Comparison of ENCODE assay signal across 14 cellular contexts in the genomic region with DNA sequence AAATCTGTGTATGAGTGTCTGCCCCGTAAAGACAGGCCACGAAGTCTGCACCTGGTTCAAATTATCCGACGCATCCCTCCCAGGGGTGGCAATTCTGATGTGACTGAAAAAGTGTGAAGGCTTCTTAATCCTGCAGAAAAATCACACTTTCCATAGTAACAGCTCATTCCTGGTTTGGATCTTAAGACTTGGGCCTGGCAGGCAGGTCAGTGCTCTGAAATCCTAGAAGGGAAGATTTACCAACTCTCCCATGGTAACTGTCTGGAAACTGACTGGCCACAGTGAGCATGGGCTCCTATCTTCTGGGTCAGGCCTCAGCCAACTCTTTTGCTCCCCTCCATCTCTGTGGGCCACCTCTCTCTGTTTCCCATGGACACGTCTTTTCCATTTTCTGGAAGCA.
DNase-seq lines count a peak whose midpoint lies in the region; ATAC-seq, FAIRE-seq and TF ChIP-seq lines count a peak whose summit lies in the region.
"Had no signal": no experiment of that assay in that cellular context is flagged by ENCODE, and none has a peak within 500 bp of the region (broad histone marks: within the 10 kb centered on the region; RNA-seq: fewer than 3 reads in every experiment).

No MANE protein-coding gene starts in this region.

- in situ Hi-C loops in K562 (cut with MboI) = no loop called here

- ATAC-seq in K562 = no peak
- no peak for ATAC-seq in HG03045 (IDR thresholded peaks at IDR 0.05; ENCODE audit: unreplicated experiment)
- ATAC-seq: activated naive CD4-positive, alpha-beta T cell treated with anti-CD3 and anti-CD28 coated beads, Interleukin-2, amount 50 U/mL, for 72 hours had no signal

- intact Hi-C loops in K562 (cut with micrococcal nuclease) = loop anchor here (5.0 to 10.0 kb wide), 2 partner anchors 162 to 214 kb away; a partner anchor contains a TSS
- intact Hi-C loops in stomach (cut with DNase I; ENCODE audit: low total_unique reads) = no loop called here
- intact Hi-C loops in lower leg skin (cut with DNase I; ENCODE audit: low total_unique reads) = no loop called here

- POLR2A ChIA-PET in HEK293 (lab: Yijun Ruan, JAX) = interaction anchor here (0.9 to 1.8 kb wide), 6 partner anchors 79 to 166 kb away, joined by 3 to 9 read pairs (median 4); no protein-coding TSS in a partner anchor
- POLR2A ChIA-PET in K562 (lab: Yijun Ruan, JAX) = interaction anchor here (0.6 kb wide), 1 partner anchor 80 kb away, joined by 3 read pairs; no protein-coding TSS in a partner anchor

- no peak for DNase-seq in K562 (ENCODE audit: extremely low read depth in 1 of 4, low spot score in 3 of 4)
- DNase-seq in left kidney (ENCODE audit: low read depth, low spot score) = peak; percentile 27
- no peak for DNase-seq in stomach
- no peak for DNase-seq in lower leg skin (ENCODE audit: low spot score in 2 of 2)
- no peak for DNase-seq in stimulated activated CD8-positive, alpha-beta memory T cell treated with anti-CD3 and anti-CD28 coated beads, Interleukin-4, amount 100 ng/mL, for 48 hours
- DNase-seq in SKM-1 treated with dmso at 0.1 percent for 144 hours (lab: John Stamatoyannopoulos, UW; ENCODE audit: unreplicated experiment) = no peak
- DNase-seq: NCI-H1694, OCI-M1 had no signal

- H3K36me3 ChIP-seq in HEK293 (ENCODE audit: control insufficient read depth in 2 of 2, insufficient read depth in 1 of 2, low read length in 2 of 2) (no peaks in the 10 kb centered on the region), K562 (ENCODE audit: control insufficient read depth, insufficient read depth, low read length) (no peaks in the 10 kb centered on the region), stomach (no peaks in the 10 kb centered on the region)
- H3K36me3 ChIP-seq: neutrophil had no signal

- TF ChIP-seq POLR2A in K562 (conservative IDR thresholded peaks at IDR 0.05) (no peak), stomach (IDR thresholded peaks at IDR 0.05) (no peak), lower leg skin (IDR thresholded peaks at IDR 0.05) (no peak)

- H3K4me2 ChIP-seq in K562 (ENCODE audit: insufficient read depth, low read length) = no peak overlapping the region

- H3K9me1 ChIP-seq in K562 (ENCODE audit: control insufficient read depth, insufficient read depth, low read length) = no peaks in the 10 kb centered on the region

- H3K4me1 ChIP-seq in HEK293 (ENCODE audit: control insufficient read depth, insufficient read depth, low read length) (peaks cover 23% of the 10 kb centered on the region), K562 (replicated peaks in 1 of 2; ENCODE audit: control insufficient read depth in 2 of 2, insufficient read depth in 2 of 2, low read length in 2 of 2) (peaks cover 0 to 10% of the 10 kb centered on the region in 2 experiments; a peak in 4 of 5 replicates), stomach (peaks cover 8 to 65% (median 10%) of the 10 kb centered on the region in 4 donors)

- TF ChIP-seq CTCF in HEK293 (tag by site-specific recombination; IDR thresholded peaks at IDR 0.05) (no peak), K562 (IDR thresholded peaks at IDR 0.05 in 2 of 3, conservative IDR thresholded peaks at IDR 0.05 in 1 of 3; ENCODE audit: insufficient read depth in 2 of 3, low read depth in 1 of 3, low read length in 3 of 3) (no peak), stomach (IDR thresholded peaks at IDR 0.05) (no peak), lower leg skin (IDR thresholded peaks at IDR 0.05) (no peak)

- H3K9ac ChIP-seq in K562 (ENCODE audit: insufficient read depth in 1 of 2, low read depth in 2 of 2, low read length in 2 of 2) = no peak overlapping the region

- TF ChIP-seq EP300 in K562 (IDR thresholded peaks at IDR 0.05; ENCODE audit: low read length) = no peak
- TF ChIP-seq EP300 in stomach (IDR thresholded peaks at IDR 0.05) = no peak

- H3K4me3 ChIP-seq in HEK293 (ENCODE audit: low read depth, low read length) = no peak overlapping the region
- no peak overlapping the region for H3K4me3 ChIP-seq in K562
- H3K4me3 ChIP-seq in stomach = no peak overlapping the region
- H3K4me3 ChIP-seq in lower leg skin (ENCODE audit: low read depth, poor library complexity, severe bottlenecking) = no peak overlapping the region
- H3K4me3 ChIP-seq: skin epidermis had no signal

- 52% methylated on average over 5 of the region's 5 CpGs for WGBS in K562 (ENCODE audit: insufficient coverage, low coverage, missing lambda C conversion rate)
- 86 to 93% (median 91%) methylated on average over 5 of the region's 5 CpGs for WGBS in stomach, 5 donors
- 40 to 68% methylated on average over 5 of the region's 5 CpGs for whole genome bisulfite sequencing in lower leg skin, 2 donors

- H3K27me3 ChIP-seq in K562 (ENCODE audit: control insufficient read depth in 2 of 2, insufficient read depth in 2 of 2, low read length in 2 of 2) (no peaks in the 10 kb centered on the region; a peak in 2 of 5 replicates), stomach (no peaks in the 10 kb centered on the region)

- H3K9me3 ChIP-seq in HEK293 (ENCODE audit: control insufficient read depth, insufficient read depth, low read depth, low read length) (no peaks in the 10 kb centered on the region), K562 (replicated peaks; ENCODE audit: control insufficient read depth, insufficient read depth, low read depth, low read length) (no peaks in the 10 kb centered on the region), stomach (no peaks in the 10 kb centered on the region)
- H3K9me3 ChIP-seq: neutrophil had no signal

- no TSS peak for BruUV-seq in K562 (replicated peaks; lab: Mats Ljungman, UMichigan)

- no peaks in the 10 kb centered on the region for H4K20me1 ChIP-seq in K562 (replicated peaks; ENCODE audit: control insufficient read depth, insufficient read depth, low read length)

- H3K27ac ChIP-seq in HEK293 (ENCODE audit: extremely low read depth, low read depth, low read length) = peak overlapping the region; percentile 93
- H3K27ac ChIP-seq in K562 (ENCODE audit: extremely low read depth, low read depth, low read length) = no peak overlapping the region
- H3K27ac ChIP-seq in stomach = peak overlapping the region in 3 of 5 donors; percentile 29 to 39 (median 32)
- H3K27ac ChIP-seq: neutrophil had no signal

- FAIRE-seq in K562 (lab: Jason Lieb, UNC) = no peak
- FAIRE-seq: H54 had no signal

- H3K79me2 ChIP-seq in K562 (ENCODE audit: control insufficient read depth, insufficient read depth, low read length) = no peaks in the 10 kb centered on the region

- no peak for TF ChIP-seq RAD21 in K562 (CRISPR knock-in tag; conservative IDR thresholded peaks at IDR 0.05 in 1 of 2, IDR thresholded peaks at IDR 0.05 in 1 of 2)

- CTCF ChIA-PET in HEK293 (lab: Yijun Ruan, JAX) (interaction anchor here (0.6 to 7.3 kb wide), 17 partner anchors 11 to 261 kb away, joined by 3 to 51 read pairs (median 4); a partner anchor contains a TSS), K562 (lab: Yijun Ruan, JAX; ENCODE audit: low intra/inter-chr PET ratio) (no interaction called here)

- H2AFZ ChIP-seq in K562 (ENCODE audit: low read depth, low read length) = no peak overlapping the region

TF ChIP-seq in HEK293, 187 proteins besides CTCF, POLR2A, EP300 and RAD21 (continues in another document):
- TF ChIP-seq, protein P1, sequence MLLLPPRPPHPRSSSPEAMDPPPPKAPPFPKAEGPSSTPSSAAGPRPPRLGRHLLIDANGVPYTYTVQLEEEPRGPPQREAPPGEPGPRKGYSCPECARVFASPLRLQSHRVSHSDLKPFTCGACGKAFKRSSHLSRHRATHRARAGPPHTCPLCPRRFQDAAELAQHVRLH (tag by site-specific recombination; IDR thresholded peaks at IDR 0.05) = no peak
- TF ChIP-seq BCL11B (tag by site-specific recombination; IDR thresholded peaks at IDR 0.05; ENCODE audit: low read depth) = no peak
- TF ChIP-seq, protein P2, sequence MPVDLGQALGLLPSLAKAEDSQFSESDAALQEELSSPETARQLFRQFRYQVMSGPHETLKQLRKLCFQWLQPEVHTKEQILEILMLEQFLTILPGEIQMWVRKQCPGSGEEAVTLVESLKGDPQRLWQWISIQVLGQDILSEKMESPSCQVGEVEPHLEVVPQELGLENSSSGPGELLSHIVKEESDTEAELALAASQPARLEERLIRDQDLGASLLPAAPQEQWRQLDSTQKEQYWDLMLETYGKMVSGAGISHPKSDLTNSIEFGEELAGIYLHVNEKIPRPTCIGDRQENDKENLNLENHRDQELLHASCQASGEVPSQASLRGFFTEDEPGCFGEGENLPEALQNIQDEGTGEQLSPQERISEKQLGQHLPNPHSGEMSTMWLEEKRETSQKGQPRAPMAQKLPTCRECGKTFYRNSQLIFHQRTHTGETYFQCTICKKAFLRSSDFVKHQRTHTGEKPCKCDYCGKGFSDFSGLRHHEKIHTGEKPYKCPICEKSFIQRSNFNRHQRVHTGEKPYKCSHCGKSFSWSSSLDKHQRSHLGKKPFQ (tag by site-specific recombination; IDR thresholded peaks at IDR 0.05) = no peak
- peak; percentile 40; the same call in 1 of the 2 replicates for TF ChIP-seq PRDM1 (tag by site-specific recombination; IDR thresholded peaks at IDR 0.05)
- no peak for TF ChIP-seq ZNF791 (tag by site-specific recombination; IDR thresholded peaks at IDR 0.05)
- no peak for TF ChIP-seq BCL11A (tag by site-specific recombination; IDR thresholded peaks at IDR 0.05; ENCODE audit: low read depth)

TF ChIP-seq in K562, 482 proteins besides CTCF, POLR2A, EP300 and RAD21:
- TF ChIP-seq L3MBTL2 (IDR thresholded peaks at IDR 0.05) (0 out of 2 replicates have a peak, but pooled peaks have one; percentile 5), DNMT1 (IDR thresholded peaks at IDR 0.05) (no peak)
